ENCODE assay signal across 8 cellular contexts in genomic region chr20:62496525-62497218, GRCh38. TPM values are rescaled to one million over a fixed set of nuclear protein-coding genes. Genes with fewer than 3 reads are reported as not detected.
A peak's percentile ranks its signal among the peaks of the same experiment; 100 is the strongest.
DNase-seq lines count a peak whose midpoint lies in the region; ATAC-seq lines count a peak whose summit lies in the region.

No MANE protein-coding gene starts in this region.

- in situ Hi-C loops in G401 (cut with HindIII; ENCODE audit: low sequenced_read_pairs), result no loop called here

- DNase-seq in COLO668 (lab: John Stamatoyannopoulos, UW; ENCODE audit: unreplicated experiment), result peak; percentile 36
- peak; percentile 93 for DNase-seq in HuH-7 (ENCODE audit: low spot score)
- peak; percentile 49 for DNase-seq in activated naive CD4-positive, alpha-beta T cell treated with anti-CD3 and anti-CD28 coated beads, Interleukin-2, amount 50 U/mL, for 16 hours
- DNase-seq in left lobe of liver (ENCODE audit: low spot score), result no peak
- no peak for DNase-seq in CD1c-positive myeloid dendritic cell (ENCODE audit: extremely low spot score)
- no peak for DNase-seq in G401 (ENCODE audit: low spot score)
- no peak for DNase-seq in GOT3 (lab: John Stamatoyannopoulos, UW)

- ATAC-seq in left lobe of liver, result peak; percentile 24
- ATAC-seq in HG02763 (IDR thresholded peaks at IDR 0.05; ENCODE audit: unreplicated experiment), result no peak

RNA-seq across cellular contexts. Expression of gene GATA5, which starts 20.9 kb away (rescaled TPM):
- total RNA-seq in left lobe of liver, result 0.48 TPM
- total RNA-seq in G401 (2014; rRNA removed; shearing (Covaris generic)), result 0.18 and 0.71 TPM in 2 replicates

Comparison
In these comparisons a context has a peak if more than half of its experiments do, and no peak if none do; other contexts are left out.
1. DNase-seq: peak in COLO668 (single experiment), HuH-7 (single experiment) and activated naive CD4-positive, alpha-beta T cell treated with anti-CD3 and anti-CD28 coated beads, Interleukin-2, amount 50 U/mL, for 16 hours (single experiment); none in left lobe of liver (single experiment), CD1c-positive myeloid dendritic cell (single experiment), G401 (single experiment) and GOT3 (single experiment).